Comparison of ENCODE assay signal across 8 cellular contexts in genomic region chr1:230176871-230177411, GRCh38.
DNase-seq lines count a peak whose midpoint lies in the region; ATAC-seq and TF ChIP-seq lines count a peak whose summit lies in the region.

No MANE protein-coding gene starts in this region.

- intact Hi-C loops in posterior vena cava (cut with DNase I) = loop anchor here in 1 of 2 donors (1.0 kb wide), 1 partner anchor 35 kb away; no protein-coding TSS in a partner anchor

- ATAC-seq in GM21360 (IDR thresholded peaks at IDR 0.05; ENCODE audit: unreplicated experiment) = no peak
- no peak for ATAC-seq in GM19035 (IDR thresholded peaks at IDR 0.05; ENCODE audit: unreplicated experiment)

- DNase-seq in GM03348 (ENCODE audit: low spot score) (peak; percentile 69), globus pallidus (ENCODE audit: low spot score) (peak; percentile 84), posterior vena cava (ENCODE audit: low spot score) (peak; percentile 90), AML-193 (lab: John Stamatoyannopoulos, UW) (no peak), NCI-H345 treated with DMSO at 0.1 percent for 48 hours (lab: John Stamatoyannopoulos, UW; ENCODE audit: unreplicated experiment) (no peak)

TF ChIP-seq in PFSK-1, 5 proteins besides CTCF, POLR2A, EP300 and RAD21:
- TF ChIP-seq TAF1 (IDR thresholded peaks at IDR 0.05; ENCODE audit: borderline replicate concordance, insufficient read depth, low read length) (0 out of 2 replicates have a peak, but pooled peaks have one; percentile 20), SIN3A (IDR thresholded peaks at IDR 0.05; ENCODE audit: borderline replicate concordance, insufficient read depth, low read length) (peak; percentile 48; the same call in 1 of the 2 replicates), POLR2AphosphoS5 (IDR thresholded peaks at IDR 0.05; ENCODE audit: low read depth, low read length) (peak; percentile 28; the same call in 1 of the 2 replicates), FOXP2 (optimal IDR thresholded peaks at IDR 0.05; ENCODE audit: borderline replicate concordance, extremely low read depth, extremely low read length, insufficient read depth) (no peak), REST (IDR thresholded peaks at IDR 0.05; ENCODE audit: insufficient read depth in 1 of 2, low read depth in 2 of 2, low read length in 2 of 2) (peak in 1 of 2 experiments; percentile 60; a peak in 1 of 4 replicates)

Comparison
In these comparisons a context has a peak if more than half of its experiments do, and no peak if none do; other contexts are left out.
1. DNase-seq: peak in GM03348 (single experiment), globus pallidus (single experiment) and posterior vena cava (single experiment); none in AML-193 (0 of 2) and NCI-H345 treated with DMSO at 0.1 percent for 48 hours (single experiment).